In genomic region chr3:111998661-111999641, GRCh38 we compare ENCODE assay signal across 8 cellular contexts.
DNase-seq lines count a peak whose midpoint lies in the region; TF ChIP-seq lines count a peak whose summit lies in the region.

Gene TAGLN3 (plus strand): TSS chr3:111998922. CDS start chr3:111999423, 501 bp downstream.

- TF ChIP-seq CTCF in astrocyte of the cerebellum (IDR thresholded peaks at IDR 0.05; ENCODE audit: low read depth, low read length, missing control alignments): no peak

- peaks cover 23% of the 10 kb centered on the region for H3K27me3 ChIP-seq in iPS-15b (ENCODE audit: control insufficient read depth, insufficient read depth, low read length)

- H3K9me3 ChIP-seq in iPS-15b (ENCODE audit: control insufficient read depth, insufficient read depth, low read length): no peaks in the 10 kb centered on the region

- H3K4me3 ChIP-seq in astrocyte of the cerebellum (ENCODE audit: low read depth, low read length): peak within 1 kb of the TSS; percentile 53
- peak within 1 kb of the TSS; percentile 90 for H3K4me3 ChIP-seq in iPS-15b (ENCODE audit: low read depth, low read length)

- DNase-seq in AG08396 (ENCODE audit: low spot score): peak; percentile 36
- peak; percentile 40 for DNase-seq in NCI-H2107 (lab: John Stamatoyannopoulos, UW)
- DNase-seq in astrocyte of the cerebellum (ENCODE audit: low read depth): no peak
- DNase-seq in retina: peak; percentile 95
- no peak for DNase-seq in SKM-1 treated with dmso at 0.1 percent for 144 hours (lab: John Stamatoyannopoulos, UW; ENCODE audit: unreplicated experiment)
- DNase-seq in stimulated activated CD8-positive, alpha-beta memory T cell treated with anti-CD3 and anti-CD28 coated beads, Interleukin-4, amount 100 ng/mL, for 48 hours: no peak

- peak within 1 kb of the TSS; percentile 68 for H3K9ac ChIP-seq in iPS-15b (ENCODE audit: low read depth, low read length)

- H3K36me3 ChIP-seq in iPS-15b (ENCODE audit: control insufficient read depth, insufficient read depth, low read length): no peaks in the 10 kb centered on the region

- peaks cover 20% of the 10 kb centered on the region for H3K4me1 ChIP-seq in iPS-15b (ENCODE audit: control insufficient read depth, insufficient read depth, low read length)

- in situ Hi-C loops in astrocyte of the cerebellum (cut with HindIII; ENCODE audit: low sequenced_read_pairs): no loop called here

- TF ChIP-seq POLR2A in GM19193 (IDR thresholded peaks at IDR 0.05; ENCODE audit: extremely low read depth, insufficient read depth, insufficient read length): peak; percentile 19

Comparison
In these comparisons a context has a peak if more than half of its experiments do, and no peak if none do; other contexts are left out.
1. DNase-seq: peak in AG08396 (single experiment), NCI-H2107 (single experiment) and retina (single experiment); none in astrocyte of the cerebellum (single experiment), SKM-1 treated with dmso at 0.1 percent for 144 hours (single experiment) and stimulated activated CD8-positive, alpha-beta memory T cell treated with anti-CD3 and anti-CD28 coated beads, Interleukin-4, amount 100 ng/mL, for 48 hours (single experiment).